Comparison of ENCODE assay signal across 12 cellular contexts in the genomic region with DNA sequence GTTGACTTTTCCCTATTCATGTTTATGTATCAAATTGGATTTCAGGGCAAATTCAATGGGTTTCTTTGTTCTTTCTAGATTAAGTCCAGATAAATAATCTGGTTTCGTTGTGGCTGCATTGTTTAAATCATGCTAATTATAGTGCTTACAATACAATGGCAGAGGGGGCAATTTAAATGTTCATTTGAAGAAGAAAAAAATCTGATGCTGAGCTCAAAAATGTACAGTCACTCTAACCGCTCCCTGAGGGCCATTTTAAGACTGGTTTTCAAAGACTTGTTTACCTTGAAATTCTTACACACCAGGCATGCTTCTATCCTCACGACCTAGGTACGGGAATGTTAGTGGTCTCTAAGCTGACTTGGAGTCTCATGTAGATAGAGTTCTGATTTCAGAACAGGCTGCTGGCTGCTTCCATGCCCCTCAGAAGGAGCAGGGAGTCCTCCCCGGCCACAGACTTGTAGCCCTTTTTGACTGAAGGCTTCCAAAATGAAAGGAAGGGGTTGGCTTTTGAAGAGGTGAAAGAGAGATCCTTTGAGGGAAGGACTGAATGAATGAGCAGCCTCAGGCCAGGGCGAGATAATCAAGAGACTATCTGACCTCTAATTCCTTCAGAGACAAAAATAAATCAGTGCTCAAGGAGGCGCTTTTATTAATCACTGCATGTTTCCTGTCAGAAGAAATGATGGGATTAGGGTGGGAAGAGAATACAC.
DNase-seq lines count a peak whose midpoint lies in the region; ATAC-seq and TF ChIP-seq lines count a peak whose summit lies in the region.
"Had no signal": no experiment of that assay in that cellular context is flagged by ENCODE, and none has a peak within 500 bp of the region (broad histone marks: within the 10 kb centered on the region; RNA-seq: fewer than 3 reads in every experiment).

No MANE protein-coding gene starts in this region.

- BruUV-seq in OCI-LY7 (replicated peaks; lab: Mats Ljungman, UMichigan), result no TSS peak

- no peak overlapping the region for H3K23ac ChIP-seq in trophoblast cell (ENCODE audit: low read length)

- intact Hi-C loops in OCI-LY7 (cut with micrococcal nuclease; ENCODE audit: unreplicated experiment) (no loop called here), sciatic nerve (cut with DNase I) (no loop called here)

- peak overlapping the region; percentile 69 for H2BK12ac ChIP-seq in trophoblast cell (ENCODE audit: low read length)

- H3K4me1 ChIP-seq in OCI-LY7 (ENCODE audit: insufficient read depth, low read length, poor library complexity, severe bottlenecking) (peaks cover 35% of the 10 kb centered on the region), trophoblast cell (ENCODE audit: control insufficient read depth in 1 of 2, insufficient read depth in 2 of 2, low read length in 2 of 2) (peaks cover 7 to 11% of the 10 kb centered on the region in 2 experiments)
- H3K4me1 ChIP-seq: prostate gland had no signal

- peak overlapping the region; percentile 69 for H2BK120ac ChIP-seq in trophoblast cell (ENCODE audit: insufficient read depth, low read length, poor library complexity)

- H2BK5ac ChIP-seq in trophoblast cell (ENCODE audit: low read depth, low read length, poor library complexity), result peak overlapping the region; percentile 81

- H3K4me1 Mint-ChIP-seq in endothelial cell (ENCODE audit: unreplicated experiment), result peaks cover 20% of the 10 kb centered on the region

- H3K4me2 ChIP-seq in OCI-LY7 (ENCODE audit: low read length) (peak overlapping the region; percentile 19; the same call in 1 of the 2 replicates), trophoblast cell (ENCODE audit: low read length) (peak overlapping the region; percentile 18)

- H3K14ac ChIP-seq in trophoblast cell (ENCODE audit: low read length), result no peak overlapping the region

- H3K4me3 ChIP-seq in OCI-LY7 (ENCODE audit: low read depth, low read length, poor library complexity, severe bottlenecking), result no peak overlapping the region
- H3K4me3 ChIP-seq in trophoblast cell (ENCODE audit: low read depth, low read length), result no peak overlapping the region
- H3K4me3 ChIP-seq: prostate gland had no signal

- no peaks in the 10 kb centered on the region for H3K9me3 ChIP-seq in OCI-LY7 (ENCODE audit: low read length)
- no peaks in the 10 kb centered on the region for H3K9me3 ChIP-seq in trophoblast cell (ENCODE audit: insufficient read depth, low read depth, low read length)
- H3K9me3 ChIP-seq: prostate gland had no signal

- H4K12ac ChIP-seq in trophoblast cell (ENCODE audit: low read depth, low read length), result no peak overlapping the region

- no peaks in the 10 kb centered on the region for H4K20me1 ChIP-seq in OCI-LY7 (ENCODE audit: insufficient read depth, low read length)

- H3K27ac Mint-ChIP-seq in endothelial cell (ENCODE audit: unreplicated experiment), result peak overlapping the region; percentile 14
- H3K27ac Mint-ChIP-seq: activated T-helper 17 cell treated with anti-CD3 and anti-CD28 coated beads, Interleukin-2, amount 50 U/mL, for 72 hours had no signal

- peaks cover 15% of the 10 kb centered on the region for H3K79me1 ChIP-seq in trophoblast cell (ENCODE audit: low read length)

- no peaks in the 10 kb centered on the region for H3K9me2 ChIP-seq in OCI-LY7 (ENCODE audit: insufficient read depth, low read length)

- WGBS in trophoblast cell (ENCODE audit: extremely low coverage, insufficient coverage, insufficient read length), result no CpG with 5 or more reads among the region's 7 CpGs

- H3K36me3 ChIP-seq in OCI-LY7 (ENCODE audit: insufficient read depth, low read length) (no peaks in the 10 kb centered on the region), trophoblast cell (ENCODE audit: control insufficient read depth in 1 of 2, insufficient read depth in 2 of 2, low read length in 2 of 2) (no peaks in the 10 kb centered on the region)
- H3K36me3 ChIP-seq: prostate gland had no signal

- ATAC-seq in sciatic nerve, result no peak
- ATAC-seq: activated T-helper 17 cell treated with anti-CD3 and anti-CD28 coated beads, Interleukin-2, amount 50 U/mL, for 72 hours had no signal

- no peak overlapping the region for H3K4me3 Mint-ChIP-seq in endothelial cell (ENCODE audit: unreplicated experiment)
- H3K4me3 Mint-ChIP-seq: activated T-helper 17 cell treated with anti-CD3 and anti-CD28 coated beads, Interleukin-2, amount 50 U/mL, for 72 hours had no signal

- peak overlapping the region; percentile 57 for H2AFZ ChIP-seq in OCI-LY7 (ENCODE audit: low read length)
- no peak overlapping the region for H2AFZ ChIP-seq in trophoblast cell (ENCODE audit: insufficient read depth, low read length, poor library complexity)

- no peak overlapping the region for H3K9ac ChIP-seq in trophoblast cell (ENCODE audit: low read length)

- H3K27ac ChIP-seq in OCI-LY7 (ENCODE audit: low read depth, low read length, poor library complexity, severe bottlenecking), result no peak overlapping the region
- H3K27ac ChIP-seq in trophoblast cell (ENCODE audit: low read depth, low read length), result peak overlapping the region; percentile 92
- H3K27ac ChIP-seq: prostate gland had no signal

- H4K91ac ChIP-seq in trophoblast cell (ENCODE audit: low read depth, low read length), result peak overlapping the region; percentile 72

- H3K27me3 Mint-ChIP-seq in endothelial cell (ENCODE audit: unreplicated experiment), result peaks cover 1% of the 10 kb centered on the region
- H3K27me3 Mint-ChIP-seq: activated T-helper 17 cell treated with anti-CD3 and anti-CD28 coated beads, Interleukin-2, amount 50 U/mL, for 72 hours had no signal

- H4K8ac ChIP-seq in trophoblast cell (ENCODE audit: low read depth, low read length), result peak overlapping the region; percentile 11

- DNase-seq in NCI-H526 treated with DMSO at 0.1 percent for 48 hours (lab: John Stamatoyannopoulos, UW) (peak; percentile 25), NCI-H526 (lab: John Stamatoyannopoulos, UW) (no peak), OCI-LY7 (ENCODE audit: low spot score) (no peak), endothelial cell (ENCODE audit: low spot score) (no peak), trophoblast cell (peak; percentile 40 to 81), sciatic nerve (ENCODE audit: low spot score) (no peak), HK-2 (ENCODE audit: unreplicated experiment) (no peak)
- DNase-seq in stimulated activated CD4-positive, alpha-beta T cell treated with anti-CD3 and anti-CD28 coated beads, Interleukin-4, amount 100 ng/mL, for 4 hours, result no peak
- DNase-seq: effector memory CD4-positive, alpha-beta T cell; NCI-H446 treated with DMSO at 0.1 percent for 48 hours had no signal

- TF ChIP-seq CTCF in OCI-LY7 (conservative IDR thresholded peaks at IDR 0.05; ENCODE audit: low read length) (no peak), endothelial cell (IDR thresholded peaks at IDR 0.05; ENCODE audit: unreplicated experiment) (no peak)

- no peaks in the 10 kb centered on the region for H3K36me3 Mint-ChIP-seq in endothelial cell (ENCODE audit: low read depth, unreplicated experiment)

- no peak overlapping the region for H3K18ac ChIP-seq in trophoblast cell (ENCODE audit: low read length)

- CTCF ChIA-PET in OCI-LY7 (lab: Charles Lee; ENCODE audit: unreplicated experiment), result no interaction called here

- peak overlapping the region; percentile 19 for H3K4ac ChIP-seq in trophoblast cell (ENCODE audit: low read depth, low read length)

- H3K79me2 ChIP-seq in OCI-LY7 (ENCODE audit: insufficient read depth, low read depth, low read length), result no peaks in the 10 kb centered on the region
- peaks cover 1% of the 10 kb centered on the region for H3K79me2 ChIP-seq in trophoblast cell (ENCODE audit: control insufficient read depth, insufficient read depth, low read length, poor library complexity)

- no peaks in the 10 kb centered on the region for H3K9me3 Mint-ChIP-seq in endothelial cell (ENCODE audit: unreplicated experiment)
- H3K9me3 Mint-ChIP-seq: activated T-helper 17 cell treated with anti-CD3 and anti-CD28 coated beads, Interleukin-2, amount 50 U/mL, for 72 hours had no signal

- H2AK5ac ChIP-seq in trophoblast cell (ENCODE audit: low read length), result no peak overlapping the region

- POLR2A ChIA-PET in OCI-LY7 (lab: Charles Lee), result interaction anchor here (0.5 to 1.0 kb wide), 5 partner anchors 11 to 254 kb away, joined by 3 to 6 read pairs (median 4); no protein-coding TSS in a partner anchor

- H3K27me3 ChIP-seq in trophoblast cell (ENCODE audit: insufficient read depth, low read length), result no peaks in the 10 kb centered on the region

Comparison
In these comparisons a context has a peak if more than half of its experiments do, and no peak if none do; other contexts are left out.
1. DNase-seq: peak in NCI-H526 treated with DMSO at 0.1 percent for 48 hours (single experiment) and trophoblast cell (2 of 2); none in NCI-H526 (0 of 2), OCI-LY7 (single experiment), endothelial cell (single experiment), stimulated activated CD4-positive, alpha-beta T cell treated with anti-CD3 and anti-CD28 coated beads, Interleukin-4, amount 100 ng/mL, for 4 hours (0 of 2), sciatic nerve (single experiment) and HK-2 (single experiment).